Comparison of ENCODE assay signal across 8 cellular contexts in genomic region chr16:31142109-31143035, GRCh38. TPM values are rescaled to one million over a fixed set of nuclear protein-coding genes. Genes with fewer than 3 reads are reported as not detected.
DNase-seq lines count a peak whose midpoint lies in the region; ATAC-seq and TF ChIP-seq lines count a peak whose summit lies in the region.

No MANE protein-coding gene starts in this region.

- H3K4me3 ChIP-seq in left ventricle myocardium inferior (peak overlapping the region; percentile 71), prostate gland (peak overlapping the region; percentile 30 to 51), urinary bladder (ENCODE audit: low read depth, low read length) (peak overlapping the region; percentile 41)

- POLR2A ChIA-PET in T-cell (lab: Charles Lee) = interaction anchor here (0.5 to 1.2 kb wide), 14 partner anchors 11 to 728 kb away, joined by 3 to 15 read pairs (median 4); partner anchors contain the start of genes FUS (in 1 of the 2), KAT8 (in 1 of the 2), SETD1A (in 1 of the 2) and ZNF646 (in 1 of the 2)

- peak; percentile 83 for ATAC-seq in HG02884 (IDR thresholded peaks at IDR 0.05; ENCODE audit: unreplicated experiment)
- peak; percentile 86 to 95 (median 90) for ATAC-seq in T-cell (replicated peaks in 1 of 4)

- H3K27ac ChIP-seq in left ventricle myocardium inferior (replicated peaks) (peak overlapping the region; percentile 88), prostate gland (peak overlapping the region; percentile 80 to 82), urinary bladder (ENCODE audit: low read depth) (peak overlapping the region; percentile 75)

- no peaks in the 10 kb centered on the region for H3K36me3 ChIP-seq in left ventricle myocardium inferior
- no peaks in the 10 kb centered on the region for H3K36me3 ChIP-seq in prostate gland
- H3K36me3 ChIP-seq in urinary bladder (ENCODE audit: insufficient read depth) = no peaks in the 10 kb centered on the region

- CTCF ChIA-PET in T-cell (lab: Charles Lee) = interaction anchor here (0.5 to 2.4 kb wide), 27 partner anchors 9 to 727 kb away, joined by 3 to 28 read pairs (median 5); partner anchors contain the start of genes ARMC5 (in 1 of the 2), FUS (in 1 of the 2), HSD3B7 (in 1 of the 2) and KAT8 (in 1 of the 2)

- peak; percentile 100 for DNase-seq in GM13976 (ENCODE audit: low spot score)
- peak; percentile 100 for DNase-seq in NCI-H146 (lab: John Stamatoyannopoulos, UW)
- DNase-seq in T-cell = peak; percentile 87 to 98 (median 93)
- peak; percentile 99 for DNase-seq in amniotic stem cell (lab: John Stamatoyannopoulos, UW)
- DNase-seq in left ventricle myocardium inferior = peak; percentile 99
- DNase-seq in prostate gland (ENCODE audit: low spot score) = peak; percentile 99

- H3K4me3 Mint-ChIP-seq in T-cell = peak overlapping the region; percentile 70 to 76 (median 71)

- peaks cover 3 to 4% of the 10 kb centered on the region in 2 donors for H3K27me3 Mint-ChIP-seq in T-cell

- peak; percentile 94 for TF ChIP-seq CTCF in GM13976 (IDR thresholded peaks at IDR 0.05; ENCODE audit: borderline replicate concordance, control extremely low read depth, extremely low read depth, insufficient read depth, missing control alignments)
- peak; percentile 95 for TF ChIP-seq CTCF in left ventricle myocardium inferior (IDR thresholded peaks at IDR 0.05; ENCODE audit: borderline replicate concordance)
- peak; percentile 97 to 100 (median 100) for TF ChIP-seq CTCF in prostate gland (IDR thresholded peaks at IDR 0.05)

- 3% methylated on average over 62 of the region's 92 CpGs for WGBS in prostate gland
- 3% methylated on average over 92 of the region's 92 CpGs for WGBS in urinary bladder

- in situ Hi-C loops in GM13976 (cut with MboI; ENCODE audit: low sequenced_read_pairs, unreplicated experiment) = no loop called here

- H3K27me3 ChIP-seq in left ventricle myocardium inferior (ENCODE audit: low read depth) (peaks cover 8% of the 10 kb centered on the region), prostate gland (replicated peaks; ENCODE audit: insufficient read depth) (no peaks in the 10 kb centered on the region)

- intact Hi-C loops in left ventricle myocardium inferior (cut with micrococcal nuclease) (loop anchor here (10.0 kb wide), 1 partner anchor 158 kb away; the partner anchor contains the start of gene HSD3B7), prostate gland (cut with DNase I) (loop anchor here (1.0 to 5.0 kb wide), 3 partner anchors 35 to 50 kb away; partner anchors contain the start of genes BCKDK, FUS and VKORC1)

- H3K9me3 Mint-ChIP-seq in T-cell = no peaks in the 10 kb centered on the region

- peak; percentile 61 for TF ChIP-seq POLR2A in prostate gland (IDR thresholded peaks at IDR 0.05)

- H3K4me1 ChIP-seq in left ventricle myocardium inferior = peaks cover 39% of the 10 kb centered on the region
- H3K4me1 ChIP-seq in prostate gland (replicated peaks) = peaks cover 7% of the 10 kb centered on the region
- peaks cover 2% of the 10 kb centered on the region for H3K4me1 ChIP-seq in urinary bladder (ENCODE audit: insufficient read depth)

- H3K27ac Mint-ChIP-seq in T-cell = peak overlapping the region; percentile 89 to 91

- no peaks in the 10 kb centered on the region for H3K36me3 Mint-ChIP-seq in T-cell

- H3K9me3 ChIP-seq in left ventricle myocardium inferior (replicated peaks) (no peaks in the 10 kb centered on the region), prostate gland (no peaks in the 10 kb centered on the region)

- H3K4me1 Mint-ChIP-seq in T-cell = peaks cover 11 to 15% (median 12%) of the 10 kb centered on the region in 3 donors

RNA-seq across cellular contexts. Expression of gene PRSS8, which starts 6.8 kb away (rescaled TPM):
- total RNA-seq in T-cell (1 to 10 TPM in 1 of 5 donors, under 1 TPM in 2, not detected in 2; 0.43 to 1.1 (median 0.55) TPM), left ventricle myocardium inferior (not detected), prostate gland (100 to 1,000 TPM in 1 of 2 donors, 10 to 100 TPM in 1; 29.9 to 118 TPM), urinary bladder (1.6 TPM)
- 1.6 TPM for polyA plus RNA-seq in urinary bladder

RNA-seq across cellular contexts. Expression of gene PRSS36, which starts 7.5 kb away (rescaled TPM):
- total RNA-seq in T-cell = 1 to 10 TPM in 4 of 5 donors, under 1 TPM in 1; 0.42 to 1.2 (median 1.1) TPM
- total RNA-seq in left ventricle myocardium inferior = 1.4 TPM
- total RNA-seq in prostate gland = 1 to 10 TPM; 4.3 to 4.7 TPM
- total RNA-seq in urinary bladder = 2.0 TPM
- 2.6 TPM for polyA plus RNA-seq in urinary bladder

RNA-seq across cellular contexts. Expression of gene KAT8, which starts 24.9 kb away (rescaled TPM):
- total RNA-seq in T-cell (100 to 1,000 TPM in 3 of 5 donors, 10 to 100 TPM in 2; 92.3 to 122 (median 102) TPM), left ventricle myocardium inferior (72.0 TPM), prostate gland (100 to 1,000 TPM in 1 of 2 donors, 10 to 100 TPM in 1; 92.6 to 115 TPM), urinary bladder (41.2 TPM)
- 64.5 TPM for polyA plus RNA-seq in urinary bladder

RNA-seq across cellular contexts. Expression of gene BCKDK, which starts 34.2 kb away (rescaled TPM):
- total RNA-seq in T-cell = 10 to 100 TPM in 3 of 5 donors, 1 to 10 TPM in 2; 7.6 to 21.3 (median 19.3) TPM
- total RNA-seq in left ventricle myocardium inferior = 75.9 TPM
- total RNA-seq in prostate gland = 10 to 100 TPM; 78.5 to 80.6 TPM
- total RNA-seq in urinary bladder = 10.4 TPM
- 56.0 TPM for polyA plus RNA-seq in urinary bladder

RNA-seq across cellular contexts. Expression of gene FUS, which starts 37.6 kb away (rescaled TPM):
- 100 to 1,000 TPM; 410 to 963 (median 434) TPM for total RNA-seq in T-cell
- 96.9 TPM for total RNA-seq in left ventricle myocardium inferior
- total RNA-seq in prostate gland = 10 to 100 TPM; 48.6 to 87.5 TPM
- 81.6 TPM for total RNA-seq in urinary bladder
- polyA plus RNA-seq in urinary bladder = 159 TPM

Comparison
In these comparisons a context has a peak if more than half of its experiments do, and no peak if none do; other contexts are left out.
1. Peak in every context shown above with its lines: DNase-seq, ATAC-seq, H3K4me3 ChIP-seq and H3K27ac ChIP-seq.
2. RNA of gene PRSS8, which starts 6.8 kb away (total RNA-seq): 29.9 to 118 TPM in prostate gland; 1.6 TPM in urinary bladder (single experiment), 0.43 to 1.1 TPM in T-cell and not detected in left ventricle myocardium inferior (single experiment); every median in the first group is over 10 times any median in the second.